In genomic region chr11:16252373-16252772, GRCh38 we compare ENCODE assay signal across 12 cellular contexts.
DNase-seq lines count a peak whose midpoint lies in the region; ATAC-seq and TF ChIP-seq lines count a peak whose summit lies in the region.
"Had no signal": no experiment of that assay in that cellular context is flagged by ENCODE, and none has a peak within 500 bp of the region (broad histone marks: within the 10 kb centered on the region; RNA-seq: fewer than 3 reads in every experiment).

No MANE protein-coding gene starts in this region.

- DNase-seq in ACHN (peak; percentile 20), H9 (peak; percentile 32), WTC11 (ENCODE audit: low spot score) (no peak), iris pigment epithelial cell (ENCODE audit: low read depth) (peak; percentile 1), SKM-1 treated with dmso at 0.1 percent for 144 hours (lab: John Stamatoyannopoulos, UW; ENCODE audit: unreplicated experiment) (no peak)
- DNase-seq in effector CD4-positive, alpha-beta T cell, result no peak
- no peak for DNase-seq in activated CD8-positive, alpha-beta T cell treated with anti-CD3 and anti-CD28 coated beads for 36 hours
- DNase-seq: activated T-cell treated with anti-CD3 and anti-CD28 coated beads, Interleukin-2, amount 50 U/mL, for 1 hour; NCI-H774; stimulated activated naive CD4-positive, alpha-beta T cell treated with Interleukin-2 at 50 U/mL for 16 hours had no signal

- H2AFZ ChIP-seq in H9 (ENCODE audit: low read length), result peak overlapping the region; percentile 74

- no peak overlapping the region for H2BK15ac ChIP-seq in H9 (ENCODE audit: low read depth, low read length)

- no peak overlapping the region for H2BK5ac ChIP-seq in H9 (ENCODE audit: insufficient read length, low read length)

- CTCF ChIA-PET in WTC11 (lab: Charles Lee), result interaction anchor here (1.2 kb wide), 1 partner anchor 8 kb away, joined by 3 read pairs; no protein-coding TSS in a partner anchor
- CTCF ChIA-PET in activated CD8-positive, alpha-beta T cell treated with anti-CD3 and anti-CD28 coated beads for 36 hours (lab: Charles Lee), result interaction anchor here (0.8 kb wide), 1 partner anchor 721 kb away, joined by 3 read pairs; no protein-coding TSS in a partner anchor

- no peaks in the 10 kb centered on the region for H4K20me1 ChIP-seq in H9 (ENCODE audit: control insufficient read depth, insufficient read depth, insufficient read length)

- H3K4me1 ChIP-seq in H9 (ENCODE audit: insufficient read depth, low read length), result no peaks in the 10 kb centered on the region

- no peak overlapping the region for H3K23ac ChIP-seq in H9 (ENCODE audit: insufficient read length, low read depth, low read length)

- in situ Hi-C loops in ACHN (cut with HindIII; ENCODE audit: low pct_ligation_motif_present, low pct_unique_long_range_greater_than_20kb, low sequenced_read_pairs), result no loop called here

- H3T11ph ChIP-seq in H9 (ENCODE audit: low read length), result no peak overlapping the region

- H4K91ac ChIP-seq in H9 (ENCODE audit: insufficient read length, low read depth, low read length), result no peak overlapping the region

- no peak overlapping the region for H3K27ac ChIP-seq in H9 (ENCODE audit: insufficient read length, low read depth, low read length)

- H3K4me1 Mint-ChIP-seq in H9 (peaks cover 5 to 6% of the 10 kb centered on the region in 2 experiments; a peak in 3 of 4 replicates), WTC11 (peaks cover 7% of the 10 kb centered on the region)
- no peaks in the 10 kb centered on the region for H3K4me1 Mint-ChIP-seq in activated CD8-positive, alpha-beta T cell treated with anti-CD3 and anti-CD28 coated beads for 36 hours (ENCODE audit: low read depth)
- H3K4me1 Mint-ChIP-seq: central memory CD8-positive, alpha-beta T cell had no signal

- H4K8ac ChIP-seq in H9 (replicated peaks; ENCODE audit: insufficient read length, low read depth, low read length), result no peak overlapping the region

- H3K56ac ChIP-seq in H9 (ENCODE audit: insufficient read length, low read depth, low read length), result no peak overlapping the region

- H3K23me2 ChIP-seq in H9 (ENCODE audit: insufficient read length, low read depth, low read length, poor library complexity, severe bottlenecking), result no peaks in the 10 kb centered on the region

- no peaks in the 10 kb centered on the region for H3K9me3 ChIP-seq in H9 (ENCODE audit: control insufficient read depth, low read depth, low read length)

- no peaks in the 10 kb centered on the region for H3K79me1 ChIP-seq in H9 (ENCODE audit: insufficient read depth, low read depth, low read length, poor library complexity, severe bottlenecking)

- H2BK120ac ChIP-seq in H9 (ENCODE audit: low read depth, low read length, poor library complexity, severe bottlenecking), result no peak overlapping the region

- no peaks in the 10 kb centered on the region for H3K79me2 ChIP-seq in H9 (ENCODE audit: insufficient read depth, low read length)

- H3K18ac ChIP-seq in H9 (ENCODE audit: insufficient read length, low read depth, low read length), result no peak overlapping the region

- H3K14ac ChIP-seq in H9 (ENCODE audit: insufficient read depth, low read length), result no peak overlapping the region

- H3K27ac Mint-ChIP-seq in H9, result no peak overlapping the region
- no peak overlapping the region for H3K27ac Mint-ChIP-seq in WTC11
- no peak overlapping the region for H3K27ac Mint-ChIP-seq in activated CD8-positive, alpha-beta T cell treated with anti-CD3 and anti-CD28 coated beads for 36 hours

- no CpG with 5 or more reads among the region's 4 CpGs for WGBS in H9 (ENCODE audit: extremely low coverage, insufficient read length, low lambda C conversion rate)

- H2AK5ac ChIP-seq in H9 (ENCODE audit: insufficient read length, low read length), result no peak overlapping the region

- POLR2A ChIA-PET in WTC11 (lab: Charles Lee), result no interaction called here
- POLR2A ChIA-PET in activated CD8-positive, alpha-beta T cell treated with anti-CD3 and anti-CD28 coated beads for 36 hours (lab: Charles Lee), result no interaction called here

- H3K4me3 Mint-ChIP-seq in H9, result no peak overlapping the region
- no peak overlapping the region for H3K4me3 Mint-ChIP-seq in WTC11
- H3K4me3 Mint-ChIP-seq in activated CD8-positive, alpha-beta T cell treated with anti-CD3 and anti-CD28 coated beads for 36 hours, result no peak overlapping the region
- H3K4me3 Mint-ChIP-seq: central memory CD8-positive, alpha-beta T cell had no signal

- peaks cover 4 to 16% (median 6%) of the 10 kb centered on the region in 3 experiments for H3K36me3 Mint-ChIP-seq in H9 (ENCODE audit: insufficient read depth in 1 of 3, low read depth in 3 of 3)
- H3K36me3 Mint-ChIP-seq in WTC11, result peaks cover 11% of the 10 kb centered on the region
- H3K36me3 Mint-ChIP-seq in activated CD8-positive, alpha-beta T cell treated with anti-CD3 and anti-CD28 coated beads for 36 hours (ENCODE audit: low read depth), result no peaks in the 10 kb centered on the region

- no peaks in the 10 kb centered on the region for H3K27me3 ChIP-seq in H9 (ENCODE audit: insufficient read depth, low read length)

- no peak overlapping the region for H4K5ac ChIP-seq in H9 (ENCODE audit: insufficient read length, low read depth, low read length)

- H3K27me3 Mint-ChIP-seq in H9 (ENCODE audit: low read depth) (peaks cover 6% of the 10 kb centered on the region), WTC11 (ENCODE audit: low read depth) (peaks cover 3% of the 10 kb centered on the region; the same call in 1 of the 2 replicates)
- H3K27me3 Mint-ChIP-seq in activated CD8-positive, alpha-beta T cell treated with anti-CD3 and anti-CD28 coated beads for 36 hours, result no peaks in the 10 kb centered on the region
- H3K27me3 Mint-ChIP-seq: central memory CD8-positive, alpha-beta T cell had no signal

- H3K4me2 ChIP-seq in H9 (ENCODE audit: insufficient read depth, insufficient read length, low read length), result no peak overlapping the region

- intact Hi-C loops in activated CD8-positive, alpha-beta T cell treated with anti-CD3 and anti-CD28 coated beads for 36 hours (cut with micrococcal nuclease), result no loop called here

- H3K9ac ChIP-seq in H9 (ENCODE audit: extremely low read depth, insufficient read length, low read length), result no peak overlapping the region

- H3K4ac ChIP-seq in H9 (ENCODE audit: low read depth, low read length), result no peak overlapping the region

- peak; percentile 54 for TF ChIP-seq CTCF in H9 (conservative IDR thresholded peaks at IDR 0.05)
- TF ChIP-seq CTCF in WTC11 (IDR thresholded peaks at IDR 0.05), result no peak
- no peak for TF ChIP-seq CTCF in activated CD8-positive, alpha-beta T cell treated with anti-CD3 and anti-CD28 coated beads for 36 hours (IDR thresholded peaks at IDR 0.05)

- H3K9me3 Mint-ChIP-seq in H9 (peaks cover 11 to 15% of the 10 kb centered on the region in 2 experiments), WTC11 (peaks cover 17% of the 10 kb centered on the region)
- H3K9me3 Mint-ChIP-seq in activated CD8-positive, alpha-beta T cell treated with anti-CD3 and anti-CD28 coated beads for 36 hours, result peaks cover 3% of the 10 kb centered on the region

- no peak overlapping the region for H2BK20ac ChIP-seq in H9 (ENCODE audit: low read depth, low read length, poor library complexity, severe bottlenecking)

- ATAC-seq in WTC11 (peak; percentile 81), HG02759 (IDR thresholded peaks at IDR 0.05; ENCODE audit: unreplicated experiment) (no peak)
- no peak for ATAC-seq in activated CD8-positive, alpha-beta T cell treated with anti-CD3 and anti-CD28 coated beads for 36 hours

- no peak overlapping the region for H2BK12ac ChIP-seq in H9 (ENCODE audit: insufficient read length, low read depth, low read length)

TF ChIP-seq in WTC11, 78 proteins besides CTCF, POLR2A, EP300 and RAD21:
- TF ChIP-seq MXD4 (CRISPR knock-in tag; IDR thresholded peaks at IDR 0.05; ENCODE audit: borderline replicate concordance) (no peak), ATF3 (CRISPR knock-in tag; conservative IDR thresholded peaks at IDR 0.05) (no peak), OVOL2 (CRISPR knock-in tag; IDR thresholded peaks at IDR 0.05; ENCODE audit: borderline replicate concordance) (no peak), CREB1 (CRISPR knock-in tag; IDR thresholded peaks at IDR 0.05) (no peak), NR1H2 (CRISPR knock-in tag; IDR thresholded peaks at IDR 0.05) (no peak), IRF2 (CRISPR knock-in tag; IDR thresholded peaks at IDR 0.05; ENCODE audit: borderline replicate concordance, low read depth) (no peak), ZNF423 (CRISPR knock-in tag; IDR thresholded peaks at IDR 0.05) (no peak), ESRRA (CRISPR knock-in tag; IDR thresholded peaks at IDR 0.05; ENCODE audit: borderline replicate concordance) (no peak), ATF1 (CRISPR knock-in tag; IDR thresholded peaks at IDR 0.05) (no peak), ZNF121 (CRISPR knock-in tag; IDR thresholded peaks at IDR 0.05) (no peak), ZNF317 (CRISPR knock-in tag; IDR thresholded peaks at IDR 0.05; ENCODE audit: borderline replicate concordance, low read depth) (no peak), GTF2I (CRISPR knock-in tag; conservative IDR thresholded peaks at IDR 0.05) (no peak)

Comparison
In these comparisons a context has a peak if more than half of its experiments do, and no peak if none do; other contexts are left out.
1. DNase-seq: peak in ACHN (single experiment), H9 (single experiment) and iris pigment epithelial cell (single experiment); none in WTC11 (single experiment), effector CD4-positive, alpha-beta T cell (single experiment), activated CD8-positive, alpha-beta T cell treated with anti-CD3 and anti-CD28 coated beads for 36 hours (single experiment) and SKM-1 treated with dmso at 0.1 percent for 144 hours (single experiment).